Comparison of ENCODE assay signal across 26 cellular contexts in genomic region chr17:6923385-6923784, GRCh38.
"Had no signal": no experiment of that assay in that cellular context is flagged by ENCODE, and none has a peak within 500 bp of the region (broad histone marks: within the 10 kb centered on the region; RNA-seq: fewer than 3 reads in every experiment).

No MANE protein-coding gene starts in this region.

- H3K36me3 ChIP-seq: adrenal gland, breast epithelium, MG63 had no signal

- ATAC-seq: activated CD8-positive, alpha-beta T cell treated with anti-CD3 and anti-CD28 coated beads for 36 hours; activated T-cell treated with anti-CD3 and anti-CD28 coated beads, Interleukin-2, amount 50 U/mL, for 72 hours; activated T-helper 17 cell treated with anti-CD3 and anti-CD28 coated beads, Interleukin-2, amount 50 U/mL, for 72 hours; body of pancreas; Panc1 had no signal

- H3K27me3 ChIP-seq: adrenal gland, body of pancreas, breast epithelium, MG63 had no signal

- H3K4me1 ChIP-seq: adrenal gland, body of pancreas, breast epithelium had no signal

- H3K9me3 ChIP-seq: adrenal gland, body of pancreas, breast epithelium, MG63 had no signal

- H3K27ac ChIP-seq: adrenal gland, body of pancreas, breast epithelium had no signal

- DNase-seq: activated CD4-positive, alpha-beta T cell treated with anti-CD3 and anti-CD28 coated beads, Interleukin-2, amount 10 ng/mL, durations not matched to agents 24 days and 14 days; activated CD4-positive, alpha-beta T cell treated with anti-CD3 and anti-CD28 coated beads, Interleukin-2, amount 50 U/mL, for 4 hours; activated CD8-positive, alpha-beta T cell treated with anti-CD3 and anti-CD28 coated beads for 36 hours; activated effector memory CD4-positive, alpha-beta T cell treated with anti-CD3 and anti-CD28 coated beads, Interleukin-2, amount 50 U/mL, for 16 hours; activated naive CD4-positive, alpha-beta T cell; activated naive CD4-positive, alpha-beta T cell treated with anti-CD3 and anti-CD28 coated beads, Interleukin-2, amount 50 U/mL, for 16 hours; activated naive CD8-positive, alpha-beta T cell treated with anti-CD3 and anti-CD28 coated beads, Interleukin-2, amount 10 ng/mL, durations not matched to agents 7 days and 5 days; activated T-cell treated with anti-CD3 and anti-CD28 coated beads, Interleukin-2, amount 50 U/mL, for 1 hour; activated T-cell treated with anti-CD3 and anti-CD28 coated beads, Interleukin-2, amount 50 U/mL, for 72 hours; adrenal gland; body of pancreas; Kasumi-1; MG63; NCI-H1048; NCI-H1105 treated with DMSO at 0.1 percent for 48 hours; NCI-H1436; NCI-H1694; NCI-H1930; NCI-H2081 treated with DMSO at 0.1 percent for 48 hours; NCI-H226; NCI-H446 treated with DMSO at 0.1 percent for 48 hours; NCI-H524; T1000 had no signal

- H3K4me3 ChIP-seq: adrenal gland, body of pancreas, breast epithelium, MG63 had no signal
